ENCODE assay signal across 22 cellular contexts in genomic region chrX:46165411-46165810, GRCh38.
DNase-seq lines count a peak whose midpoint lies in the region; ATAC-seq, FAIRE-seq and TF ChIP-seq lines count a peak whose summit lies in the region.
"Had no signal": no experiment of that assay in that cellular context is flagged by ENCODE, and none has a peak within 500 bp of the region (broad histone marks: within the 10 kb centered on the region; RNA-seq: fewer than 3 reads in every experiment).

No MANE protein-coding gene starts in this region.

- no peaks in the 10 kb centered on the region for H3K9me3 ChIP-seq in left ventricle myocardium inferior (replicated peaks)
- H3K9me3 ChIP-seq: upper lobe of left lung had no signal

- peak; percentile 87 for ATAC-seq in SK-N-SH treated with all-trans-retinoic acid at 6 μM for 48 hours
- ATAC-seq in HG02973 (IDR thresholded peaks at IDR 0.05; ENCODE audit: unreplicated experiment) = no peak
- ATAC-seq: activated T-cell treated with anti-CD3 and anti-CD28 coated beads, Interleukin-2, amount 50 U/mL, for 72 hours had no signal

- intact Hi-C loops in left ventricle myocardium inferior (cut with micrococcal nuclease) = no loop called here

- no peak overlapping the region for H3K4me3 ChIP-seq in left ventricle myocardium inferior
- H3K4me3 ChIP-seq: upper lobe of left lung had no signal

- no peak for TF ChIP-seq CTCF in left ventricle myocardium inferior (IDR thresholded peaks at IDR 0.05; ENCODE audit: borderline replicate concordance)

- H3K4me1 ChIP-seq in left ventricle myocardium inferior = no peaks in the 10 kb centered on the region
- H3K4me1 ChIP-seq: upper lobe of left lung had no signal

- FAIRE-seq in GM19239 (lab: Jason Lieb, UNC) = peak; percentile 37
- FAIRE-seq: kidney had no signal

- no peaks in the 10 kb centered on the region for H3K27me3 ChIP-seq in left ventricle myocardium inferior (ENCODE audit: low read depth)
- H3K27me3 ChIP-seq: upper lobe of left lung had no signal

- H3K36me3 ChIP-seq in left ventricle myocardium inferior = no peaks in the 10 kb centered on the region
- H3K36me3 ChIP-seq: upper lobe of left lung had no signal

- no peak for DNase-seq in GM19239 (ENCODE audit: insufficient read length, low spot score)
- peak; percentile 70 for DNase-seq in fibroblast of peridontal ligament (ENCODE audit: extremely low read depth)
- peak; percentile 12 for DNase-seq in stromal cell of bone marrow (ENCODE audit: low read depth)
- DNase-seq in nucleus accumbens (lab: John Stamatoyannopoulos, UW) = no peak
- DNase-seq in NCI-H2171 (lab: John Stamatoyannopoulos, UW) = no peak
- no peak for DNase-seq in left ventricle myocardium inferior
- DNase-seq: activated CD4-positive, alpha-beta T cell treated with anti-CD3 and anti-CD28 coated beads, Interleukin-2, amount 10 ng/mL, durations not matched to agents 24 days and 14 days; activated T-cell treated with anti-CD3 and anti-CD28 coated beads, Interleukin-2, amount 50 U/mL, for 72 hours; amniotic stem cell; CD4-positive, alpha-beta T cell; effector CD4-positive, alpha-beta T cell; kidney; NCI-H146; NCI-H748 treated with DMSO at 0.1 percent for 48 hours; retina; Right ventricle myocardium superior; stimulated activated CD4-positive, alpha-beta T cell treated with anti-CD3 and anti-CD28 coated beads, Interleukin-4, amount 100 ng/mL, for 1 hour; T1000; upper lobe of left lung had no signal

- H3K27ac ChIP-seq in left ventricle myocardium inferior (replicated peaks) = no peak overlapping the region
- H3K27ac ChIP-seq: KMS-11, upper lobe of left lung had no signal

TF ChIP-seq in SK-N-SH treated with all-trans-retinoic acid at 6 μM for 48 hours, 23 proteins besides CTCF, POLR2A, EP300 and RAD21:
- TF ChIP-seq ZNF8 (CRISPR knock-in tag; IDR thresholded peaks at IDR 0.05) = no peak
- TF ChIP-seq ZNF70 (CRISPR knock-in tag; IDR thresholded peaks at IDR 0.05) = no peak

Comparison
In these comparisons a context has a peak if more than half of its experiments do, and no peak if none do; other contexts are left out.
1. DNase-seq: peak in fibroblast of peridontal ligament (single experiment) and stromal cell of bone marrow (single experiment); none in GM19239 (single experiment), nucleus accumbens (0 of 56), NCI-H2171 (single experiment) and left ventricle myocardium inferior (single experiment).